ENCODE assay signal across 1 cellular context in the genomic region with DNA sequence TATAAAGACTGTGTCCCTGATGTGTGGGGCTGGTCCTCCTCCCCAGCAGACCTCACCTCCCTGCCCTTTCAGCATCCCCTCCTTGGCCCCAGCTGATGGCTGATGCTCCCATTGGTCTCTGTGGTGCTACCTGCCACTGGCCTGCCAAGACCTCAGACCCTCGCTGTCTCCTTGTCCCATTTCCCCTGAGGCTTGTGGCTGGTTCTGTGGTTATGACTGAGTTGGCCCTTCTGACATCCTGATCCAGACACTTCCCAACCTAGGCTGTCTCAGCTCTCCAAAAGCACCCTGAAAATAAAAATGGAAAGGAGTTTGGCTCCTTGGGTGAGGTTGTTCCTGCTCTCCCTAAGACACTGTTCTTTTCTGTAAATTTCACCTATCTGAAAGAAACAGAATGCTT.
TF ChIP-seq lines count a peak whose summit lies in the region.

No MANE protein-coding gene starts in this region.

TF ChIP-seq in IMR-90, 13 proteins besides CTCF, POLR2A, EP300 and RAD21:
- TF ChIP-seq FOS (IDR thresholded peaks at IDR 0.05; ENCODE audit: low read depth, low read length) (no peak), SMC3 (IDR thresholded peaks at IDR 0.05; ENCODE audit: low read depth, low read length) (no peak)
TF ChIP-seq in IMR-90: peak in this region for 0.
